Comparison of ENCODE assay signal across 1 cellular context in genomic region chr13:106517151-106517847, GRCh38.
TF ChIP-seq lines count a peak whose summit lies in the region.

No MANE protein-coding gene starts in this region.

TF ChIP-seq in IMR-90, 13 proteins besides CTCF, POLR2A, EP300 and RAD21 (continued from another document):
- no peak for TF ChIP-seq USF2 (IDR thresholded peaks at IDR 0.05; ENCODE audit: low read depth, low read length)
